Comparison of ENCODE assay signal across 1 cellular context in the genomic region with DNA sequence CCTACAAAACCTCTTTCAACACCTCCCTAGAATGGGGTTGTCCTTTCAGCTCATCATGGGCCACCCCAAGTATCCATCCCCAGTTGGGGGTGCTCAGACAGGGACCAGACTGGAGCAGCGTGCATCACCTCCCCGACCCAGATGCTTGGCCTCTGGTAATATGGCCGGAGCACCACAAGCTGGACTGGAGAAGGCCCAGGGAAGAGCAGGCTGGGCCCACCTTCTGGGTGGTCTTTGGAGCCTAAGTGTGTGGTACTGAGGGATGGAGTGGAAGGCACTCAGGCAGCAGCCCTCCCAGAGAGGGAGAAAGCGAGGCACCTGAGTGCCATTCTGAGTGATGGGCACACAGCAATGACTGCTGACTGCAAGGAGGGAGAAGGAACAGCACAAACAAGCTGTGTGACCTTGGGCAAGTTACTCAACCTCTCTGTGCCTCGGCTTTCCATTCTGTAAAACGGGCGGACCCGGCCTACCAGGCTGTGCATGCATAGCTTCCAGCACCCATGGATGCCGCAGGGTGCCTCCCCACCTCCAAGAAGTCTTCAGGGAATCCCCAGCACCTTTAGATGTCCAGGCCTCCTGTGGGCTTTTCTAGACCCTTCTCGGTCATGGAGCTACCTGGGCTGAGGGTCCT.
TF ChIP-seq lines count a peak whose summit lies in the region.

No MANE protein-coding gene starts in this region.

TF ChIP-seq in SK-N-SH treated with all-trans-retinoic acid at 6 μM for 48 hours, 23 proteins besides CTCF, POLR2A, EP300 and RAD21 (continued from another document):
- TF ChIP-seq, protein P1, sequence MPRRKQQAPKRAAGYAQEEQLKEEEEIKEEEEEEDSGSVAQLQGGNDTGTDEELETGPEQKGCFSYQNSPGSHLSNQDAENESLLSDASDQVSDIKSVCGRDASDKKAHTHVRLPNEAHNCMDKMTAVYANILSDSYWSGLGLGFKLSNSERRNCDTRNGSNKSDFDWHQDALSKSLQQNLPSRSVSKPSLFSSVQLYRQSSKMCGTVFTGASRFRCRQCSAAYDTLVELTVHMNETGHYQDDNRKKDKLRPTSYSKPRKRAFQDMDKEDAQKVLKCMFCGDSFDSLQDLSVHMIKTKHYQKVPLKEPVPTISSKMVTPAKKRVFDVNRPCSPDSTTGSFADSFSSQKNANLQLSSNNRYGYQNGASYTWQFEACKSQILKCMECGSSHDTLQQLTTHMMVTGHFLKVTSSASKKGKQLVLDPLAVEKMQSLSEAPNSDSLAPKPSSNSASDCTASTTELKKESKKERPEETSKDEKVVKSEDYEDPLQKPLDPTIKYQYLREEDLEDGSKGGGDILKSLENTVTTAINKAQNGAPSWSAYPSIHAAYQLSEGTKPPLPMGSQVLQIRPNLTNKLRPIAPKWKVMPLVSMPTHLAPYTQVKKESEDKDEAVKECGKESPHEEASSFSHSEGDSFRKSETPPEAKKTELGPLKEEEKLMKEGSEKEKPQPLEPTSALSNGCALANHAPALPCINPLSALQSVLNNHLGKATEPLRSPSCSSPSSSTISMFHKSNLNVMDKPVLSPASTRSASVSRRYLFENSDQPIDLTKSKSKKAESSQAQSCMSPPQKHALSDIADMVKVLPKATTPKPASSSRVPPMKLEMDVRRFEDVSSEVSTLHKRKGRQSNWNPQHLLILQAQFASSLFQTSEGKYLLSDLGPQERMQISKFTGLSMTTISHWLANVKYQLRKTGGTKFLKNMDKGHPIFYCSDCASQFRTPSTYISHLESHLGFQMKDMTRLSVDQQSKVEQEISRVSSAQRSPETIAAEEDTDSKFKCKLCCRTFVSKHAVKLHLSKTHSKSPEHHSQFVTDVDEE (CRISPR knock-in tag; IDR thresholded peaks at IDR 0.05), result no peak
- TF ChIP-seq OSR1 (CRISPR knock-in tag; IDR thresholded peaks at IDR 0.05), result no peak
